ENCODE assay signal across 8 cellular contexts in genomic region chr11:103110406-103110805, GRCh38. TPM values are rescaled to one million over a fixed set of nuclear protein-coding genes. Genes with fewer than 3 reads are reported as not detected.
DNase-seq lines count a peak whose midpoint lies in the region; ATAC-seq, FAIRE-seq and TF ChIP-seq lines count a peak whose summit lies in the region.

No MANE protein-coding gene starts in this region.

- in situ Hi-C loops in HepG2 (cut with HindIII; ENCODE audit: extremely low pct_ligation_motif_present, low pct_unique_long_range_greater_than_20kb): no loop called here

- POLR2A ChIA-PET in A549 (lab: Yijun Ruan, JAX) (interaction anchor here (1.6 kb wide), 1 partner anchor 19 kb away, joined by 25 read pairs; the partner anchor contains the start of gene DCUN1D5), HepG2 (lab: Yijun Ruan, JAX) (no interaction called here)

- H3K36me3 ChIP-seq in ascending aorta (no peaks in the 10 kb centered on the region), HepG2 (replicated peaks in 1 of 2; ENCODE audit: control insufficient read depth in 1 of 2, insufficient read depth in 2 of 2, low read length in 2 of 2) (no peaks in the 10 kb centered on the region)

- H2AFZ ChIP-seq in HepG2 (ENCODE audit: low read length): no peak overlapping the region

- H3K27me3 ChIP-seq in ascending aorta (no peaks in the 10 kb centered on the region), HepG2 (ENCODE audit: control insufficient read depth in 1 of 2, insufficient read depth in 2 of 2, low read length in 2 of 2) (no peaks in the 10 kb centered on the region; a peak in 2 of 5 replicates)

- H3K4me2 ChIP-seq in A549: peak overlapping the region; percentile 81
- no peak overlapping the region for H3K4me2 ChIP-seq in HepG2 (ENCODE audit: low read depth, low read length)

- H3K9me3 ChIP-seq in A549 (no peaks in the 10 kb centered on the region), ascending aorta (no peaks in the 10 kb centered on the region), HepG2 (ENCODE audit: low read length) (no peaks in the 10 kb centered on the region)

- peaks cover 7% of the 10 kb centered on the region; the same call in 1 of the 3 replicates for H3K4me1 ChIP-seq in A549
- H3K4me1 ChIP-seq in ascending aorta: no peaks in the 10 kb centered on the region
- peaks cover 16% of the 10 kb centered on the region for H3K4me1 ChIP-seq in HepG2 (ENCODE audit: insufficient read depth, low read length)

- H3K27ac ChIP-seq in A549: peak overlapping the region; percentile 67 to 88; a peak in 5 of 6 replicates
- H3K27ac ChIP-seq in ascending aorta: no peak overlapping the region
- H3K27ac ChIP-seq in HepG2 (ENCODE audit: extremely low read length, insufficient read depth, low read length): no peak overlapping the region

- no peak overlapping the region for H3K9ac ChIP-seq in HepG2 (ENCODE audit: insufficient read depth, low read depth, low read length)

- intact Hi-C loops in ascending aorta (cut with DNase I) (no loop called here), HepG2 (cut with micrococcal nuclease; ENCODE audit: unreplicated experiment) (no loop called here)

- no peak for TF ChIP-seq RAD21 in A549 (conservative IDR thresholded peaks at IDR 0.05 in 1 of 2, IDR thresholded peaks at IDR 0.05 in 1 of 2)
- no peak for TF ChIP-seq RAD21 in HepG2 (CRISPR knock-in tag; IDR thresholded peaks at IDR 0.05)

- BruUV-seq in HepG2 (replicated peaks; lab: Mats Ljungman, UMichigan): no TSS peak

- DNase-seq in A549 (ENCODE audit: low read depth in 1 of 2, low spot score in 1 of 2) (peak; percentile 10 to 12), H4 (ENCODE audit: low spot score) (peak; percentile 8), ascending aorta (ENCODE audit: low spot score in 2 of 2) (no peak), kidney tubule cell (ENCODE audit: low spot score) (peak; percentile 10), HepG2 (ENCODE audit: low spot score) (no peak), ecto neural progenitor cell (ENCODE audit: low spot score) (no peak)

- FAIRE-seq in A549 (lab: Jason Lieb, UNC): no peak
- no peak for FAIRE-seq in HepG2 (lab: Jason Lieb, UNC)

- TF ChIP-seq POLR2A in A549 (IDR thresholded peaks at IDR 0.05; ENCODE audit: low read length) (no peak), HepG2 (IDR thresholded peaks at IDR 0.05; ENCODE audit: insufficient read depth in 1 of 2, low read depth in 2 of 2, low read length in 2 of 2) (no peak)

- H3K79me2 ChIP-seq in HepG2 (ENCODE audit: insufficient read depth, low read length): no peaks in the 10 kb centered on the region

- TF ChIP-seq CTCF in A549 (IDR thresholded peaks at IDR 0.05) (peak; percentile 19; the same call in 1 of the 3 replicates), ascending aorta (IDR thresholded peaks at IDR 0.05) (no peak), HepG2 (CRISPR knock-in tag; IDR thresholded peaks at IDR 0.05) (no peak)

- CTCF ChIA-PET in A549 (lab: Yijun Ruan, JAX): interaction anchor here (0.7 kb wide), 2 partner anchors 223 to 1054 kb away, joined by 3 to 4 read pairs; no protein-coding TSS in a partner anchor
- CTCF ChIA-PET in HepG2 (lab: Yijun Ruan, JAX; ENCODE audit: low intra/inter-chr PET ratio, low total read pairs): no interaction called here

- H4K20me1 ChIP-seq in HepG2 (ENCODE audit: insufficient read depth, low read length): no peaks in the 10 kb centered on the region

- TF ChIP-seq EP300 in A549 (IDR thresholded peaks at IDR 0.05) (no peak), HepG2 (IDR thresholded peaks at IDR 0.05; ENCODE audit: low read depth in 2 of 2, low read length in 2 of 2) (no peak), HepG2 (CRISPR knock-in tag; IDR thresholded peaks at IDR 0.05; ENCODE audit: borderline replicate concordance) (no peak)

- ATAC-seq in A549 (no peak), GM21390 (IDR thresholded peaks at IDR 0.05; ENCODE audit: unreplicated experiment) (no peak), HepG2 (no peak), GM21526 (IDR thresholded peaks at IDR 0.05; ENCODE audit: low FRiP score, unreplicated experiment) (no peak)

- H3K4me3 ChIP-seq in A549: peak overlapping the region; percentile 60
- H3K4me3 ChIP-seq in ascending aorta: peak overlapping the region; percentile 53 to 67
- H3K4me3 ChIP-seq in HepG2 (replicated peaks in 1 of 3; ENCODE audit: insufficient read depth in 1 of 3, low read depth in 2 of 3, low read length in 3 of 3): no peak overlapping the region

TF ChIP-seq in A549, 52 proteins besides CTCF, POLR2A, EP300 and RAD21 (continues in another document):
- TF ChIP-seq BHLHE40 (IDR thresholded peaks at IDR 0.05; ENCODE audit: low read depth, low read length): no peak

TF ChIP-seq in HepG2, 621 proteins besides CTCF, POLR2A, EP300 and RAD21 (continues in another document):
- TF ChIP-seq FOSL1 (CRISPR knock-in tag; IDR thresholded peaks at IDR 0.05; ENCODE audit: borderline replicate concordance) (no peak), MAFG (CRISPR knock-in tag; IDR thresholded peaks at IDR 0.05) (no peak), ZNF292 (CRISPR knock-in tag; IDR thresholded peaks at IDR 0.05; ENCODE audit: borderline replicate concordance, low read depth) (no peak), SKI (IDR thresholded peaks at IDR 0.05; ENCODE audit: partially characterized antibody) (no peak), NFYC (CRISPR knock-in tag; IDR thresholded peaks at IDR 0.05) (no peak), ZNF180 (CRISPR knock-in tag; IDR thresholded peaks at IDR 0.05; ENCODE audit: borderline replicate concordance, low read depth) (no peak)

RNA-seq across cellular contexts. Expression of gene DYNC2H1, which starts 1.2 kb away (rescaled TPM):
- 13.3 and 14.8 TPM in 2 replicates for polyA plus RNA-seq in A549 (2011; rRNA removed)
- 2.8 and 3.8 TPM in 2 replicates for polyA plus RNA-seq in A549 (2012; cell fraction: cytosol; rRNA removed)
- 5.5 and 7.5 TPM in 2 replicates for polyA plus RNA-seq in A549 (2012; cell fraction: nucleus; rRNA removed)
- polyA plus RNA-seq in A549 (2017; fragmentation: RNase III; extraction: RNeasy Plus Mini Kit Qiagen cat#74134 plus additional on column Dnase treatment): 4.9 to 6.0 TPM (median 5.2 TPM) in 3 replicates
- 13.7 and 15.5 TPM in 2 replicates for polyA minus RNA-seq in A549 (2011; rRNA and poly(A)+ RNA removed)
- total RNA-seq in H4 (2014; rRNA removed; shearing (Covaris generic)): 6.1 and 10.0 TPM in 2 replicates
- 7.1 TPM for total RNA-seq in ascending aorta
- 0.66 and 1.2 TPM in 2 replicates for total RNA-seq in HepG2 (2016; rRNA removed; fragmentation: Illumina TruSeq; extraction: Trizol)
- total RNA-seq in HepG2 (2016; cell fraction: cytosol; rRNA removed; fragmentation: Illumina TruSeq; extraction: Trizol; ENCODE audit: low read depth): 0.26 and 0.91 TPM in 2 replicates
- 0.76 and 0.83 TPM in 2 replicates for total RNA-seq in HepG2 (2016; cell fraction: insoluble cytoplasmic fraction; rRNA removed; fragmentation: Illumina TruSeq; extraction: Trizol)
- total RNA-seq in HepG2 (2016; cell fraction: membrane; rRNA removed; fragmentation: Illumina TruSeq; extraction: Trizol): 0.40 and 0.41 TPM in 2 replicates
- 1.5 and 1.8 TPM in 2 replicates for total RNA-seq in HepG2 (2016; cell fraction: nucleus; rRNA removed; fragmentation: Illumina TruSeq; extraction: Trizol)
- 0.49 and 0.69 TPM in 2 replicates for polyA plus RNA-seq in HepG2 (2011; rRNA removed)
- polyA plus RNA-seq in HepG2 (2011; cell fraction: cytosol; rRNA removed): 0.07 and 0.28 TPM in 2 replicates
- 0.80 and 1.0 TPM in 2 replicates for polyA plus RNA-seq in HepG2 (2011; cell fraction: nucleus; rRNA removed)
- 0.32 and 0.62 TPM in 2 replicates for polyA plus RNA-seq in HepG2 (2012)
- polyA plus RNA-seq in HepG2 (2016; cell fraction: cytosol; fragmentation: Illumina TruSeq; extraction: Trizol; ENCODE audit: low read depth): 0.09 TPM in 1 of 2 replicates, not detected in the other
- polyA plus RNA-seq in HepG2 (2016; cell fraction: insoluble cytoplasmic fraction; fragmentation: Illumina TruSeq; extraction: Trizol; ENCODE audit: low read depth): 0.58 and 0.74 TPM in 2 replicates
- polyA plus RNA-seq in HepG2 (2016; cell fraction: membrane; fragmentation: Illumina TruSeq; extraction: Trizol; ENCODE audit: low read depth): 0.15 and 0.16 TPM in 2 replicates
- 0.94 and 0.96 TPM in 2 replicates for polyA plus RNA-seq in HepG2 (2016; cell fraction: nucleus; fragmentation: Illumina TruSeq; extraction: Trizol; ENCODE audit: insufficient read depth, low read depth)
- 0.10 and 4.5 TPM in 2 replicates for polyA minus RNA-seq in HepG2 (2011; rRNA and poly(A)+ RNA removed; ENCODE audit: low replicate concordance)
- 0.20 and 0.35 TPM in 2 replicates for polyA minus RNA-seq in HepG2 (2011; cell fraction: cytosol; rRNA and poly(A)+ RNA removed)
- 2.4 and 2.5 TPM in 2 replicates for polyA minus RNA-seq in HepG2 (2011; cell fraction: nucleus; rRNA and poly(A)+ RNA removed)

RNA-seq across cellular contexts. Expression of gene DCUN1D5, which starts 18.4 kb away (rescaled TPM):
- polyA plus RNA-seq in A549 (2011; rRNA removed) (62.7 and 78.0 TPM in 2 replicates), A549 (2017; fragmentation: RNase III; extraction: RNeasy Plus Mini Kit Qiagen cat#74134 plus additional on column Dnase treatment) (48.9 to 53.2 TPM (median 49.8 TPM) in 3 replicates), HepG2 (2011; rRNA removed) (24.8 and 32.9 TPM in 2 replicates)
- 33.5 and 39.0 TPM in 2 replicates for polyA plus RNA-seq in A549 (2012; cell fraction: cytosol; rRNA removed)
- 25.4 and 32.4 TPM in 2 replicates for polyA plus RNA-seq in A549 (2012; cell fraction: nucleus; rRNA removed)
- 8.0 and 9.5 TPM in 2 replicates for polyA minus RNA-seq in A549 (2011; rRNA and poly(A)+ RNA removed)
- 85.8 and 94.0 TPM in 2 replicates for total RNA-seq in H4 (2014; rRNA removed; shearing (Covaris generic))
- total RNA-seq in ascending aorta (337 TPM), HepG2 (2016; rRNA removed; fragmentation: Illumina TruSeq; extraction: Trizol) (46.7 and 57.0 TPM in 2 replicates)
- total RNA-seq in HepG2 (2016; cell fraction: cytosol; rRNA removed; fragmentation: Illumina TruSeq; extraction: Trizol; ENCODE audit: low read depth): 15.7 and 16.9 TPM in 2 replicates
- total RNA-seq in HepG2 (2016; cell fraction: insoluble cytoplasmic fraction; rRNA removed; fragmentation: Illumina TruSeq; extraction: Trizol): 47.7 and 61.6 TPM in 2 replicates
- 26.9 and 31.6 TPM in 2 replicates for total RNA-seq in HepG2 (2016; cell fraction: membrane; rRNA removed; fragmentation: Illumina TruSeq; extraction: Trizol)
- 25.3 and 27.8 TPM in 2 replicates for total RNA-seq in HepG2 (2016; cell fraction: nucleus; rRNA removed; fragmentation: Illumina TruSeq; extraction: Trizol)
- 23.0 and 23.6 TPM in 2 replicates for polyA plus RNA-seq in HepG2 (2011; cell fraction: cytosol; rRNA removed)
- 11.6 and 13.3 TPM in 2 replicates for polyA plus RNA-seq in HepG2 (2011; cell fraction: nucleus; rRNA removed)
- 31.4 and 34.4 TPM in 2 replicates for polyA plus RNA-seq in HepG2 (2012)
- polyA plus RNA-seq in HepG2 (2016; cell fraction: cytosol; fragmentation: Illumina TruSeq; extraction: Trizol; ENCODE audit: low read depth): 13.8 and 18.6 TPM in 2 replicates
- 63.7 and 70.8 TPM in 2 replicates for polyA plus RNA-seq in HepG2 (2016; cell fraction: insoluble cytoplasmic fraction; fragmentation: Illumina TruSeq; extraction: Trizol; ENCODE audit: low read depth)
- 22.8 and 24.5 TPM in 2 replicates for polyA plus RNA-seq in HepG2 (2016; cell fraction: membrane; fragmentation: Illumina TruSeq; extraction: Trizol; ENCODE audit: low read depth)
- 32.8 and 35.9 TPM in 2 replicates for polyA plus RNA-seq in HepG2 (2016; cell fraction: nucleus; fragmentation: Illumina TruSeq; extraction: Trizol; ENCODE audit: insufficient read depth, low read depth)
- 6.5 and 9.0 TPM in 2 replicates for polyA minus RNA-seq in HepG2 (2011; rRNA and poly(A)+ RNA removed; ENCODE audit: low replicate concordance)
- polyA minus RNA-seq in HepG2 (2011; cell fraction: cytosol; rRNA and poly(A)+ RNA removed): 12.6 and 13.5 TPM in 2 replicates
- 17.9 and 20.6 TPM in 2 replicates for polyA minus RNA-seq in HepG2 (2011; cell fraction: nucleus; rRNA and poly(A)+ RNA removed)

Comparison
In these comparisons a context has a peak if more than half of its experiments do, and no peak if none do; other contexts are left out.
1. DNase-seq: peak in A549 (2 of 2), H4 (single experiment) and kidney tubule cell (single experiment); none in ascending aorta (0 of 2), HepG2 (single experiment) and ecto neural progenitor cell (single experiment).
2. H3K27ac ChIP-seq: peak in A549 (2 of 2); none in ascending aorta (0 of 2) and HepG2 (single experiment).
3. H3K4me3 ChIP-seq: peak in A549 (single experiment) and ascending aorta (2 of 2); none in HepG2 (0 of 3).
4. Of the 38 proteins assayed by ChIP-seq in both HepG2 and A549: peak only in HepG2: none; only in A549: CTCF; in both: none; in neither: 37.